Comparison of ENCODE assay signal across 32 cellular contexts in the genomic region with DNA sequence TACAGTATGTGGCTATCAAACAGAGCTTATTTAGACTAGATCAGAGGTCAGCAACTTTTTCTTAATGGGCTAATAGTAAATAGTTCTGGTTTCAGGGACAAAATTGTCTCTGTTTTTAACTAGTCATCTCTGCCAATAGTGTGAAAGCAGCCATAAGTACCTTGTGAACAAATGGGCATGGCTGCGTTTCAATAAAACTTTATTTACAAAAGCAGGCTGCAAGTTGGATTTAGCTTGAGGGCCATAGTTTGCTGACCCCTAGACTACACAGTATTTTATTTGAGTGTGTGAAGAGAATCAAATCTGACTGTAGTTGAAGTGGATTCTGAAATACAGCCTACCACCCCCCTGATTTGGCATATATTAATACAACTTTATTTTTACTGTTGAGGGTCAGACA.
"Had no signal": no experiment of that assay in that cellular context is flagged by ENCODE, and none has a peak within 500 bp of the region (broad histone marks: within the 10 kb centered on the region; RNA-seq: fewer than 3 reads in every experiment).

No MANE protein-coding gene starts in this region.

- H2AFZ ChIP-seq: parathyroid adenoma had no signal

- H3K9ac ChIP-seq: parathyroid adenoma had no signal

- H3K27ac Mint-ChIP-seq: naive thymus-derived CD8-positive, alpha-beta T cell; natural killer cell treated with Interleukin-12 subunit alpha and Interleukin-12 subunit beta and Interleukin-15 and Interleukin-18, amount 100 ng/mL, for 72 hours; nephron progenitor cell; progenitor cell of endocrine pancreas; stimulated activated memory B cell treated with anti-CD40 and anti-IgM and Interleukin-4, amounts not matched to agents 10 μg/mL and 1 μg/mL and 100 μg/mL, for 72 hours; stimulated activated naive CD8-positive, alpha-beta T cell treated with anti-CD3 and anti-CD28 coated beads, Interleukin-15, amount 100 ng/mL, for 72 hours; type B pancreatic cell had no signal

- ATAC-seq: naive thymus-derived CD8-positive, alpha-beta T cell; natural killer cell treated with Interleukin-12 subunit alpha and Interleukin-12 subunit beta and Interleukin-15 and Interleukin-18, amount 100 ng/mL, for 72 hours; psoas muscle; right cardiac atrium; sciatic nerve; stimulated activated memory B cell treated with anti-CD40 and anti-IgM and Interleukin-4, amounts not matched to agents 10 μg/mL and 1 μg/mL and 100 μg/mL, for 72 hours; stimulated activated naive CD8-positive, alpha-beta T cell treated with anti-CD3 and anti-CD28 coated beads, Interleukin-15, amount 100 ng/mL, for 72 hours; stimulated activated naive CD8-positive, alpha-beta T cell treated with anti-CD3 and anti-CD28 coated beads, Interleukin-15, Interleukin-2, amounts not matched to agents 100 U/mL and 50 U/mL, for 24 hours; upper lobe of right lung had no signal

- H3K4me3 ChIP-seq: ovary, psoas muscle, skin epidermis, smooth muscle cell, spleen, suprapubic skin, testis, tibial artery, transverse colon, upper lobe of right lung, uterus had no signal

- H3K9me3 Mint-ChIP-seq: naive thymus-derived CD8-positive, alpha-beta T cell; natural killer cell treated with Interleukin-12 subunit alpha and Interleukin-12 subunit beta and Interleukin-15 and Interleukin-18, amount 100 ng/mL, for 72 hours; nephron progenitor cell; stimulated activated memory B cell treated with anti-CD40 and anti-IgM and Interleukin-4, amounts not matched to agents 10 μg/mL and 1 μg/mL and 100 μg/mL, for 72 hours; stimulated activated naive CD8-positive, alpha-beta T cell treated with anti-CD3 and anti-CD28 coated beads, Interleukin-15, amount 100 ng/mL, for 72 hours; type B pancreatic cell had no signal

- H3K4me1 Mint-ChIP-seq: naive thymus-derived CD8-positive, alpha-beta T cell; nephron progenitor cell; neural crest cell; stimulated activated memory B cell treated with anti-CD40 and anti-IgM and Interleukin-4, amounts not matched to agents 10 μg/mL and 1 μg/mL and 100 μg/mL, for 72 hours; stimulated activated naive CD8-positive, alpha-beta T cell treated with anti-CD3 and anti-CD28 coated beads, Interleukin-15, amount 100 ng/mL, for 72 hours had no signal

- H3K27ac ChIP-seq: ovary, parathyroid adenoma, psoas muscle, skin epidermis, spleen, suprapubic skin, testis, tibial artery, transverse colon, upper lobe of right lung, uterus had no signal

- H3K79me2 ChIP-seq: parathyroid adenoma had no signal

- H3K36me3 ChIP-seq: ovary, spleen, suprapubic skin, tibial artery, transverse colon, upper lobe of right lung, uterus had no signal

- H3K27me3 Mint-ChIP-seq: progenitor cell of endocrine pancreas; stimulated activated memory B cell treated with anti-CD40 and anti-IgM and Interleukin-4, amounts not matched to agents 10 μg/mL and 1 μg/mL and 100 μg/mL, for 72 hours; type B pancreatic cell had no signal

- H3K4me1 ChIP-seq: parathyroid adenoma, psoas muscle, spleen, suprapubic skin, testis, tibial artery, transverse colon, upper lobe of right lung, uterus had no signal

- DNase-seq: naive thymus-derived CD8-positive, alpha-beta T cell; nephron progenitor cell; occipital lobe; ovary; posterior cingulate gyrus; psoas muscle; right cardiac atrium; spleen; stimulated activated CD4-positive, alpha-beta T cell treated with anti-CD3 and anti-CD28 coated beads, Interleukin-12 subunit alpha, Interleukin-12 subunit beta, amount 100 ng/mL, for 4 hours; stimulated activated CD4-positive, alpha-beta T cell treated with anti-CD3 and anti-CD28 coated beads, Interleukin-1b, Interleukin-23, amount 100 ng/mL, for 48 hours; stimulated activated CD4-positive, alpha-beta T cell treated with anti-CD3 and anti-CD28 coated beads, Interleukin-4, amount 100 ng/mL, for 1 hour; stimulated activated CD4-positive, alpha-beta T cell treated with anti-CD3 and anti-CD28 coated beads, Interleukin-4, amount 100 ng/mL, for 4 hours; stimulated activated CD8-positive, alpha-beta memory T cell treated with anti-CD3 and anti-CD28 coated beads, Interleukin-4, amount 100 ng/mL, for 48 hours; stimulated activated naive CD4-positive, alpha-beta T cell; stimulated activated naive CD8-positive, alpha-beta T cell treated with anti-CD3 and anti-CD28 coated beads, Interleukin-15, amount 100 ng/mL, for 72 hours; stimulated activated naive CD8-positive, alpha-beta T cell treated with anti-CD3 and anti-CD28 coated beads, Interleukin-15, Interleukin-2, amounts not matched to agents 100 U/mL and 50 U/mL, for 24 hours; substantia nigra; testis; tibial artery; transverse colon; upper lobe of right lung; uterus had no signal

- H3K4me2 ChIP-seq: smooth muscle cell had no signal

- H3K27me3 ChIP-seq: ovary, spleen, suprapubic skin, testis, transverse colon, upper lobe of right lung, uterus had no signal

- H3K9me3 ChIP-seq: ovary, psoas muscle, spleen, suprapubic skin, testis, tibial artery, transverse colon, upper lobe of right lung, uterus had no signal

- H3K36me3 Mint-ChIP-seq: naive thymus-derived CD8-positive, alpha-beta T cell; natural killer cell treated with Interleukin-12 subunit alpha and Interleukin-12 subunit beta and Interleukin-15 and Interleukin-18, amount 100 ng/mL, for 72 hours; stimulated activated memory B cell treated with anti-CD40 and anti-IgM and Interleukin-4, amounts not matched to agents 10 μg/mL and 1 μg/mL and 100 μg/mL, for 72 hours had no signal

- H3K4me3 Mint-ChIP-seq: naive thymus-derived CD8-positive, alpha-beta T cell; natural killer cell treated with Interleukin-12 subunit alpha and Interleukin-12 subunit beta and Interleukin-15 and Interleukin-18, amount 100 ng/mL, for 72 hours; nephron progenitor cell; neural crest cell; stimulated activated memory B cell treated with anti-CD40 and anti-IgM and Interleukin-4, amounts not matched to agents 10 μg/mL and 1 μg/mL and 100 μg/mL, for 72 hours; stimulated activated naive CD8-positive, alpha-beta T cell treated with anti-CD3 and anti-CD28 coated beads, Interleukin-15, amount 100 ng/mL, for 72 hours; type B pancreatic cell had no signal
